Comparison of ENCODE assay signal across 29 cellular contexts in genomic region chr4:6169239-6169638, GRCh38. TPM values are rescaled to one million over a fixed set of nuclear protein-coding genes. Genes with fewer than 3 reads are reported as not detected.
"Had no signal": no experiment of that assay in that cellular context is flagged by ENCODE, and none has a peak within 500 bp of the region (broad histone marks: within the 10 kb centered on the region; RNA-seq: fewer than 3 reads in every experiment).

No MANE protein-coding gene starts in this region.

- DNase-seq: activated CD4-positive, alpha-beta T cell treated with anti-CD3 and anti-CD28 coated beads for 1 hour; activated CD4-positive, alpha-beta T cell treated with anti-CD3 and anti-CD28 coated beads, Interleukin-2, amount 10 ng/mL, durations not matched to agents 7 days and 5 days; activated CD8-positive, alpha-beta memory T cell treated with anti-CD3 and anti-CD28 coated beads, Interleukin-2, amount 10 ng/mL, durations not matched to agents 7 days and 5 days; activated CD8-positive, alpha-beta T cell treated with anti-CD3 and anti-CD28 coated beads, Interleukin-2, amount 10 ng/mL, durations not matched to agents 7 days and 5 days; activated T-cell treated with anti-CD3 and anti-CD28 coated beads, Interleukin-2, amount 50 U/mL, for 48 hours; anterior cingulate cortex; dermis blood vessel endothelial cell; effector CD8-positive, alpha-beta T cell; erythroblast; gastrocnemius medialis; glutamatergic neuron; islet precursor cell; left ventricle myocardium inferior; nephron progenitor cell; ovary; sigmoid colon; small intestine; stimulated activated naive CD4-positive, alpha-beta T cell; T1000; tibial artery; upper lobe of right lung had no signal

- H3K4me3 ChIP-seq: gastrocnemius medialis, left ventricle myocardium inferior, lung, ovary, sigmoid colon, suprapubic skin, tibial artery, upper lobe of right lung had no signal

- FAIRE-seq: bronchial epithelial cell, colon, small intestine had no signal

- H3K9me3 ChIP-seq: gastrocnemius medialis, ovary, sigmoid colon, suprapubic skin, upper lobe of right lung had no signal

- H3K4me3 Mint-ChIP-seq: activated CD4-positive, alpha-beta T cell treated with anti-CD3 and anti-CD28 coated beads, Interleukin-2, amount 10 ng/mL, durations not matched to agents 7 days and 5 days; activated CD8-positive, alpha-beta T cell treated with anti-CD3 and anti-CD28 coated beads, Interleukin-2, amount 10 ng/mL, durations not matched to agents 7 days and 5 days; activated naive CD4-positive, alpha-beta T cell treated with anti-CD3 and anti-CD28 coated beads, Interleukin-2, amount 50 U/mL, for 24 hours; nephron progenitor cell; T-helper 1 cell treated with Interleukin-12 subunit alpha and Interleukin-12 subunit beta and Interleukin-4 antibody, amounts not matched to agents 30 μg/mL and 1 μg/mL, for 36 hours had no signal

- H3K4me1 Mint-ChIP-seq: activated naive CD4-positive, alpha-beta T cell treated with anti-CD3 and anti-CD28 coated beads, Interleukin-2, amount 50 U/mL, for 24 hours; nephron progenitor cell had no signal

- H3K27ac ChIP-seq: gastrocnemius medialis, left ventricle myocardium inferior, ovary, sigmoid colon, suprapubic skin, tibial artery, upper lobe of right lung had no signal

- H3K36me3 Mint-ChIP-seq: activated naive CD4-positive, alpha-beta T cell treated with anti-CD3 and anti-CD28 coated beads, Interleukin-2, amount 50 U/mL, for 24 hours had no signal

- ATAC-seq: activated CD8-positive, alpha-beta memory T cell treated with anti-CD3 and anti-CD28 coated beads, Interleukin-2, amount 10 ng/mL, durations not matched to agents 7 days and 5 days; activated CD8-positive, alpha-beta T cell treated with anti-CD3 and anti-CD28 coated beads, Interleukin-2, amount 10 ng/mL, durations not matched to agents 7 days and 5 days; gastrocnemius medialis; upper lobe of right lung had no signal

- H3K27ac Mint-ChIP-seq: activated CD8-positive, alpha-beta T cell treated with anti-CD3 and anti-CD28 coated beads, Interleukin-2, amount 10 ng/mL, durations not matched to agents 7 days and 5 days; activated naive CD4-positive, alpha-beta T cell treated with anti-CD3 and anti-CD28 coated beads, Interleukin-2, amount 50 U/mL, for 24 hours; activated T-helper 2 cell treated with anti-CD3 and anti-CD28 coated beads, Interferon-gamma antibody, Interleukin-2, Interleukin-4, amounts not matched to agents 10 μg/mL and 5 μg/mL and 100 μg/mL, durations not matched to agents 14 hours and 24 hours and 36 hours; nephron progenitor cell; progenitor cell of endocrine pancreas had no signal

- H3K36me3 ChIP-seq: gastrocnemius medialis, left ventricle myocardium inferior, ovary, sigmoid colon, suprapubic skin, tibial artery, upper lobe of right lung had no signal

- H3K27me3 Mint-ChIP-seq: activated CD4-positive, alpha-beta T cell treated with anti-CD3 and anti-CD28 coated beads, Interleukin-2, amount 10 ng/mL, durations not matched to agents 7 days and 5 days; activated CD8-positive, alpha-beta memory T cell treated with anti-CD3 and anti-CD28 coated beads, Interleukin-2, amount 10 ng/mL, durations not matched to agents 7 days and 5 days; activated naive CD4-positive, alpha-beta T cell treated with anti-CD3 and anti-CD28 coated beads, Interleukin-2, amount 50 U/mL, for 24 hours; progenitor cell of endocrine pancreas had no signal

- H3K27me3 ChIP-seq: gastrocnemius medialis, ovary, sigmoid colon, suprapubic skin, upper lobe of right lung had no signal

- H3K9me3 Mint-ChIP-seq: activated naive CD4-positive, alpha-beta T cell treated with anti-CD3 and anti-CD28 coated beads, Interleukin-2, amount 50 U/mL, for 24 hours had no signal

- H3K4me1 ChIP-seq: gastrocnemius medialis, left ventricle myocardium inferior, sigmoid colon, suprapubic skin, tibial artery, upper lobe of right lung had no signal

RNA-seq across cellular contexts. Expression of gene JAKMIP1, which starts 31.1 kb away (rescaled TPM):
- total RNA-seq: bronchial epithelial cell, dermis blood vessel endothelial cell, left ventricle myocardium inferior had no signal
